8 cellular contexts compared by ENCODE assay signal in the genomic region with DNA sequence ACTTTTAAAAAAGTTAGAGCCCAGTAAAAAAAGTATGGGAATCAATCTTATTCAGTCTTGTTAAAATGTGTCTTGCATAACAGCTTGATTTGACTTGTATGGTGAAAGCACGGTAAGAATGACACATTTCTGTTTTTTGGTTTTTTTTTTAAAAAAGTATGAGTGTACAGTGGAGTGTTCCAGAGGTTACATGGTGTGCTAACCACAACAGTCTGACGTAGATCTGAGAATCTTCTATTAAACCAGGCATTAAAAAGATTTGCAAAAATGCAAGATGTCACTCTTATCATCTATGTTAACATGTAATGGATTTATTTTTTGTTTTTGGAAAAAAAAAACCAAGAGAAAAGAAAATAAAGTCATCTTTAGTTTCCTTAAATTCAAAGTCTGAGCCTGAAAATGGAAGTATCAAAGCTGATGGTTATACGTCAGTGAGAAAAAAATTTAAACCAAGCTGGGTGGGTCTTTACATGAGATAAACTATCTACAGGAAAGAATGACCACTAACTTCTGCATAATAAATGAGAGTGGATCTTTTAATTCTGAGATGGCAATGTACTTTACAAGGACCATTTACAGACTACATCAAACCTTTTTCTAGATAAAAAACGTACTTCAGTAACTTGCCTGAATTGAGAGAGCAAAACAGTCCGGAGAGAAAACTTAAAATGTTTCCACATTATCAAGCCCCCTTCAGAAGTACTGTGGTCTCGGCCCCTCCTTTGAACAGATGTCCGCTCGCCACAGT. TPM values are rescaled to one million over a fixed set of nuclear protein-coding genes. Genes with fewer than 3 reads are reported as not detected.
A peak's percentile ranks its signal among the peaks of the same experiment; 100 is the strongest.
DNase-seq lines count a peak whose midpoint lies in the region; ATAC-seq, FAIRE-seq and TF ChIP-seq lines count a peak whose summit lies in the region.

No MANE protein-coding gene starts in this region.

- peaks cover 50% of the 10 kb centered on the region for H3K4me1 ChIP-seq in mononuclear cell (ENCODE audit: insufficient read depth, low read length)

- peak overlapping the region; percentile 93 for H3K4me3 ChIP-seq in AG09309 (ENCODE audit: control insufficient read depth, low read depth, low read length)
- H3K4me3 ChIP-seq in mononuclear cell (ENCODE audit: low read length) = peak overlapping the region; percentile 93

- no peaks in the 10 kb centered on the region for H3K9me3 ChIP-seq in mononuclear cell (ENCODE audit: low read depth, low read length)

- ATAC-seq in GM21390 (IDR thresholded peaks at IDR 0.05; ENCODE audit: unreplicated experiment) = no peak
- no peak for ATAC-seq in GM18907 (IDR thresholded peaks at IDR 0.05; ENCODE audit: unreplicated experiment)

- FAIRE-seq in RCC 7860 (lab: Jason Lieb, UNC) = no peak

- no peaks in the 10 kb centered on the region for H3K27me3 ChIP-seq in mononuclear cell (ENCODE audit: insufficient read depth, low read length)

- no peak for TF ChIP-seq CTCF in AG09309 (IDR thresholded peaks at IDR 0.05; ENCODE audit: control insufficient read depth, insufficient read depth, low read depth, low read length, missing control alignments)

- DNase-seq in AG09309 (ENCODE audit: low read depth) (peak; percentile 96), H4 (ENCODE audit: low spot score) (peak; percentile 44), RCC 7860 (ENCODE audit: low spot score) (peak; percentile 55), dermis blood vessel endothelial cell (peak; percentile 63), iPS-NIHi7 (ENCODE audit: extremely low spot score) (no peak)

RNA-seq across cellular contexts. Expression of a gene that starts 1.6 kb away (rescaled TPM):
- total RNA-seq in H4 (2014; rRNA removed; shearing (Covaris generic)) = 45.7 and 50.0 TPM in 2 replicates
- total RNA-seq in dermis blood vessel endothelial cell (110 and 113 TPM in 2 replicates), mononuclear cell (82.1 TPM)
